ENCODE assay signal across 17 cellular contexts in genomic region chr15:57165992-57166391, GRCh38.
DNase-seq lines count a peak whose midpoint lies in the region; ATAC-seq, FAIRE-seq and TF ChIP-seq lines count a peak whose summit lies in the region.
"Had no signal": no experiment of that assay in that cellular context is flagged by ENCODE, and none has a peak within 500 bp of the region (broad histone marks: within the 10 kb centered on the region; RNA-seq: fewer than 3 reads in every experiment).

No MANE protein-coding gene starts in this region.

- TF ChIP-seq EP300 in SK-N-SH (IDR thresholded peaks at IDR 0.05; ENCODE audit: borderline replicate concordance in 1 of 2, low read depth in 1 of 2, low read length in 1 of 2) = no peak

- 42% methylated on average over 2 of the region's 2 CpGs for WGBS in SK-N-SH (ENCODE audit: low lambda C conversion rate)
- 85% methylated on average over 2 of the region's 2 CpGs for WGBS in prostate gland

- H3K79me2 ChIP-seq in SK-N-SH (ENCODE audit: insufficient read depth) = peaks cover 18% of the 10 kb centered on the region; the same call in 1 of the 2 replicates

- no peak for TF ChIP-seq RAD21 in SK-N-SH (IDR thresholded peaks at IDR 0.05; ENCODE audit: low read length)

- peaks cover 0 to 11% of the 10 kb centered on the region in 2 experiments; a peak in 2 of 4 replicates for H3K4me1 ChIP-seq in SK-N-SH (ENCODE audit: control insufficient read depth in 1 of 2, insufficient read depth in 2 of 2, low read depth in 1 of 2, low read length in 1 of 2)
- no peaks in the 10 kb centered on the region for H3K4me1 ChIP-seq in prostate gland (replicated peaks)
- H3K4me1 ChIP-seq: adrenal gland, uterus had no signal

- POLR2A ChIA-PET in SK-N-SH (lab: Yijun Ruan, JAX) = no interaction called here

- H3K36me3 ChIP-seq in SK-N-SH (replicated peaks in 1 of 2; ENCODE audit: control insufficient read depth in 1 of 2, insufficient read depth in 2 of 2, low read length in 1 of 2) (peaks cover 0 to 30% of the 10 kb centered on the region in 2 experiments), prostate gland (no peaks in the 10 kb centered on the region)
- H3K36me3 ChIP-seq: adrenal gland, uterus had no signal

- H3K4me3 ChIP-seq in SK-N-SH (ENCODE audit: low read depth in 2 of 2, low read length in 1 of 2) (no peak overlapping the region), fibroblast of mammary gland (ENCODE audit: control insufficient read depth, low read depth, low read length) (no peak overlapping the region), prostate gland (no peak overlapping the region)
- H3K4me3 ChIP-seq: adrenal gland, dorsolateral prefrontal cortex, mucosa of descending colon, SJSA1, uterus had no signal

- H3K27me3 ChIP-seq in SK-N-SH (ENCODE audit: insufficient read depth) = no peaks in the 10 kb centered on the region
- H3K27me3 ChIP-seq in prostate gland (replicated peaks; ENCODE audit: insufficient read depth) = no peaks in the 10 kb centered on the region
- H3K27me3 ChIP-seq: adrenal gland, dorsolateral prefrontal cortex, SJSA1, uterus had no signal

- TF ChIP-seq POLR2A in prostate gland (IDR thresholded peaks at IDR 0.05) = no peak

- H3K9me2 ChIP-seq in SK-N-SH = no peaks in the 10 kb centered on the region; the same call in 1 of the 2 replicates

- no peaks in the 10 kb centered on the region; the same call in 1 of the 2 replicates for H4K20me1 ChIP-seq in SK-N-SH (ENCODE audit: insufficient read depth)

- no peak for ATAC-seq in HG03520 (IDR thresholded peaks at IDR 0.05; ENCODE audit: unreplicated experiment)
- ATAC-seq: mucosa of descending colon had no signal

- H3K4me2 ChIP-seq in SK-N-SH = no peak overlapping the region

- peak; percentile 62 for FAIRE-seq in GM18507 (lab: Jason Lieb, UNC)

- peak; percentile 44 for DNase-seq in ACHN
- DNase-seq in GM18507 (ENCODE audit: extremely low spot score, insufficient read length, low read depth) = no peak
- DNase-seq in SK-N-SH = no peak
- peak; percentile 47 for DNase-seq in fibroblast of mammary gland (ENCODE audit: low read depth)
- no peak for DNase-seq in NCI-H82 treated with DMSO at 0.1 percent for 48 hours (lab: John Stamatoyannopoulos, UW; ENCODE audit: unreplicated experiment)
- no peak for DNase-seq in prostate gland (ENCODE audit: low spot score)
- DNase-seq in putamen (ENCODE audit: low spot score) = no peak
- DNase-seq: activated CD8-positive, alpha-beta memory T cell treated with anti-CD3 and anti-CD28 coated beads, Interleukin-2, amount 50 U/mL, for 48 hours; adrenal gland; DMS79; dorsolateral prefrontal cortex; mucosa of descending colon; NCI-H2029 treated with DMSO at 0.1 percent for 48 hours; posterior cingulate gyrus; uterus had no signal

- H3K27ac ChIP-seq in SK-N-SH (ENCODE audit: low read depth in 2 of 2, low read length in 1 of 2) (peak overlapping the region in 1 of 2 experiments; percentile 25; a peak in 2 of 4 replicates), prostate gland (no peak overlapping the region)
- H3K27ac ChIP-seq: adrenal gland, SJSA1, uterus had no signal

- no peak overlapping the region for H2AFZ ChIP-seq in SK-N-SH (ENCODE audit: low read depth)

- intact Hi-C loops in prostate gland (cut with DNase I) = no loop called here

- TF ChIP-seq CTCF in SK-N-SH (IDR thresholded peaks at IDR 0.05) (no peak), fibroblast of mammary gland (conservative IDR thresholded peaks at IDR 0.05; ENCODE audit: control insufficient read depth, insufficient read depth, low read depth, low read length) (no peak), prostate gland (IDR thresholded peaks at IDR 0.05) (no peak)

- H3F3A ChIP-seq in SK-N-SH (replicated peaks; ENCODE audit: insufficient read depth) = peaks cover 31% of the 10 kb centered on the region

- CTCF ChIA-PET in SK-N-SH (lab: Yijun Ruan, JAX) = interaction anchor here (2.3 kb wide), 1 partner anchor 19 kb away, joined by 7 read pairs; no protein-coding TSS in a partner anchor

- no peaks in the 10 kb centered on the region for H3K9me3 ChIP-seq in SK-N-SH
- H3K9me3 ChIP-seq in prostate gland = no peaks in the 10 kb centered on the region
- H3K9me3 ChIP-seq: adrenal gland, mucosa of descending colon, SJSA1, uterus had no signal

- H3K9ac ChIP-seq in SK-N-SH = no peak overlapping the region

- in situ Hi-C loops in ACHN (cut with HindIII; ENCODE audit: low pct_ligation_motif_present, low pct_unique_long_range_greater_than_20kb, low sequenced_read_pairs) = no loop called here

TF ChIP-seq in SK-N-SH, 30 proteins besides CTCF, POLR2A, EP300 and RAD21:
- TF ChIP-seq RCOR1 (IDR thresholded peaks at IDR 0.05; ENCODE audit: low read length) = no peak
- no peak for TF ChIP-seq TEAD4 (IDR thresholded peaks at IDR 0.05; ENCODE audit: borderline replicate concordance, insufficient read depth)
- TF ChIP-seq ELF1 (IDR thresholded peaks at IDR 0.05) = no peak
- TF ChIP-seq GABPA (IDR thresholded peaks at IDR 0.05; ENCODE audit: low read depth) = no peak
- TF ChIP-seq GATA2 (CRISPR knock-in tag; IDR thresholded peaks at IDR 0.05) = no peak
- TF ChIP-seq POLR2AphosphoS5 (IDR thresholded peaks at IDR 0.05; ENCODE audit: low read depth, low read length) = no peak
- no peak for TF ChIP-seq NRF1 (IDR thresholded peaks at IDR 0.05; ENCODE audit: low read depth, low read length)
- TF ChIP-seq FOSL2 (IDR thresholded peaks at IDR 0.05; ENCODE audit: borderline replicate concordance, low read depth) = peak; percentile 57; the same call in 1 of the 2 replicates
- peak; percentile 25; the same call in 1 of the 2 replicates for TF ChIP-seq JUND (IDR thresholded peaks at IDR 0.05)

Comparison
In these comparisons a context has a peak if more than half of its experiments do, and no peak if none do; other contexts are left out.
1. DNase-seq: peak in ACHN (single experiment) and fibroblast of mammary gland (single experiment); none in GM18507 (single experiment), SK-N-SH (single experiment), NCI-H82 treated with DMSO at 0.1 percent for 48 hours (single experiment), prostate gland (single experiment) and putamen (single experiment).